Comparison of ENCODE assay signal across 13 cellular contexts in the genomic region with DNA sequence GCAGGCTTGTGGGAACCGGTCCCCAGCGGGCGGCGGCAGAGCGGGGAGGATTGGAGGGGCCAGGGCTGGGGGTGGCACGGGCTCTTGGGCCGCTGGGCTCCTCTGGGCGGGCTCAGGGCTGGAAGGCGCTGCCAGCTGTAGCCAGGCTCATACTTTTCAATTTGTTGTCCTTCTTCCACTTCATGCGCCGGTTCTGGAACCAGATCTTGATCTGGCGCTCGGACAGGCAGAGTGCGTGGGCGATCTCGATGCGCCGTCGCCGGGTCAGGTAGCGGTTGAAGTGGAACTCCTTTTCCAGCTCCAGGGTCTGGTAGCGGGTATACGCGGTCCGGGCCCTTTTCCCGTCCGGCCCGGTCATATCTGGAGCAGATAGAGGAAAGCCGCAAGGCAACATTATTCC. TPM values are rescaled to one million over a fixed set of nuclear protein-coding genes. Genes with fewer than 3 reads are reported as not detected.
DNase-seq lines count a peak whose midpoint lies in the region; ATAC-seq, FAIRE-seq and TF ChIP-seq lines count a peak whose summit lies in the region.
"Had no signal": no experiment of that assay in that cellular context is flagged by ENCODE, and none has a peak within 500 bp of the region (broad histone marks: within the 10 kb centered on the region; RNA-seq: fewer than 3 reads in every experiment).

No MANE protein-coding gene starts in this region.

- peak overlapping the region; percentile 0 to 90 for H3K27ac ChIP-seq in small intestine (ENCODE audit: low read depth in 1 of 2, low read length in 1 of 2)
- H3K27ac ChIP-seq: PC-9 had no signal

- peak overlapping the region; percentile 12 for H3K4me3 Mint-ChIP-seq in T-helper 17 cell

- H3K4me1 Mint-ChIP-seq in T-helper 17 cell, result peaks cover 33% of the 10 kb centered on the region

- 13 to 27% (median 14%) methylated on average over 29 of the region's 29 CpGs for WGBS in small intestine, 3 donors

- ATAC-seq in T-helper 17 cell, result no peak

- H3K27me3 Mint-ChIP-seq in T-helper 17 cell, result peaks cover 93% of the 10 kb centered on the region

- FAIRE-seq in small intestine (lab: Jason Lieb, UNC), result no peak
- FAIRE-seq: A204.1 had no signal

- no peaks in the 10 kb centered on the region for H3K9me3 ChIP-seq in T-helper 17 cell (ENCODE audit: control insufficient read depth, low read length, poor library complexity, severe bottlenecking)
- no peaks in the 10 kb centered on the region for H3K9me3 ChIP-seq in small intestine (ENCODE audit: control insufficient read depth, low read depth)

- H3K27me3 ChIP-seq in small intestine (ENCODE audit: control insufficient read depth in 2 of 2, insufficient read depth in 2 of 2, low read length in 2 of 2), result peaks cover 0 to 11% of the 10 kb centered on the region in 2 donors

- H3K4me3 ChIP-seq in fibroblast of the aortic adventitia (ENCODE audit: low read depth, low read length) (peak overlapping the region; percentile 41), small intestine (ENCODE audit: low read depth in 1 of 2, low read length in 2 of 2) (peak overlapping the region in 1 of 2 donors; percentile 27)
- H3K4me3 ChIP-seq: PC-9 had no signal

- H3K27ac Mint-ChIP-seq in T-helper 17 cell, result no peak overlapping the region
- H3K27ac Mint-ChIP-seq: activated T-helper 2 cell treated with anti-CD3 and anti-CD28 coated beads, Interferon-gamma antibody, Interleukin-2, Interleukin-4, amounts not matched to agents 10 μg/mL and 5 μg/mL and 100 μg/mL, durations not matched to agents 14 hours and 24 hours and 36 hours had no signal

- no peaks in the 10 kb centered on the region for H3K4me1 ChIP-seq in small intestine (ENCODE audit: control insufficient read depth in 2 of 2, insufficient read depth in 1 of 2, low read depth in 1 of 2, low read length in 1 of 2)

- H3K36me3 ChIP-seq in small intestine (ENCODE audit: control insufficient read depth in 2 of 2, insufficient read depth in 2 of 2, low read length in 2 of 2), result no peaks in the 10 kb centered on the region

- peaks cover 4% of the 10 kb centered on the region for H3K36me3 Mint-ChIP-seq in T-helper 17 cell (ENCODE audit: low read depth)

- DNase-seq in NCI-H2196 (lab: John Stamatoyannopoulos, UW; ENCODE audit: unreplicated experiment), result peak; percentile 28
- no peak for DNase-seq in NCI-H2196 treated with DMSO at 0.1 percent for 48 hours (lab: John Stamatoyannopoulos, UW; ENCODE audit: unreplicated experiment)
- no peak for DNase-seq in T-helper 17 cell
- no peak for DNase-seq in fibroblast of the aortic adventitia (ENCODE audit: low read depth)
- no peak for DNase-seq in small intestine
- no peak for DNase-seq in midbrain (lab: John Stamatoyannopoulos, UW)
- no peak for DNase-seq in DMS 273 treated with DMSO at 0.1 percent for 48 hours (lab: John Stamatoyannopoulos, UW)
- DNase-seq in kidney tubule cell (ENCODE audit: low spot score), result no peak
- DNase-seq: activated CD4-positive, alpha-beta T cell treated with anti-CD3 and anti-CD28 coated beads for 4 hours; PC-9 had no signal

- TF ChIP-seq CTCF in fibroblast of the aortic adventitia (IDR thresholded peaks at IDR 0.05; ENCODE audit: insufficient read depth, low read length), result no peak

RNA-seq across cellular contexts. Expression of a gene that starts 1.5 kb away (rescaled TPM):
- total RNA-seq in T-helper 17 cell, result not detected
- total RNA-seq in fibroblast of the aortic adventitia (ENCODE audit: low replicate concordance), result 0.27 and 0.57 TPM in 2 replicates
- polyA plus RNA-seq in small intestine, result 1 to 10 TPM in 1 of 3 donors, not detected in 2; 5.8 TPM
- total RNA-seq: activated T-helper 2 cell treated with anti-CD3 and anti-CD28 coated beads, Interferon-gamma antibody, Interleukin-2, Interleukin-4, amounts not matched to agents 10 μg/mL and 5 μg/mL and 100 μg/mL, durations not matched to agents 14 hours and 24 hours and 36 hours; cardiac septum had no signal

RNA-seq across cellular contexts. Expression of a gene that starts 2.1 kb away (rescaled TPM):
- total RNA-seq in T-helper 17 cell (1 to 10 TPM; 1.7 to 4.6 TPM), fibroblast of the aortic adventitia (ENCODE audit: low replicate concordance) (9.7 and 14.2 TPM in 2 replicates)
- 1 to 10 TPM in 2 of 3 donors, not detected in 1; 1.4 to 5.7 TPM for polyA plus RNA-seq in small intestine

RNA-seq across cellular contexts. Expression of a gene that starts 12.7 kb away (rescaled TPM):
- not detected for total RNA-seq in T-helper 17 cell
- total RNA-seq in fibroblast of the aortic adventitia (ENCODE audit: low replicate concordance), result 0.63 and 13.1 TPM in 2 replicates
- 1 to 10 TPM in 2 of 3 donors, under 1 TPM in 1; 0.45 to 6.9 (median 1.1) TPM for polyA plus RNA-seq in small intestine

RNA-seq across cellular contexts. Expression of a gene that starts 13.9 kb away (rescaled TPM):
- total RNA-seq in T-helper 17 cell (1 to 10 TPM in 1 of 2 donors, under 1 TPM in 1; 0.91 to 1.8 TPM), fibroblast of the aortic adventitia (ENCODE audit: low replicate concordance) (3.8 and 7.0 TPM in 2 replicates)
- 1 to 10 TPM in 1 of 3 donors, under 1 TPM in 1, not detected in 1; 0.27 to 3.1 TPM for polyA plus RNA-seq in small intestine

RNA-seq across cellular contexts. Expression of a gene that starts 18.7 kb away (rescaled TPM):
- total RNA-seq in T-helper 17 cell (under 1 TPM in 1 of 2 donors, not detected in 1; 0.82 TPM), fibroblast of the aortic adventitia (ENCODE audit: low replicate concordance) (0.18 and 4.7 TPM in 2 replicates)
- 1 to 10 TPM in 2 of 3 donors, not detected in 1; 4.3 to 4.9 TPM for polyA plus RNA-seq in small intestine
